23 cellular contexts compared by ENCODE assay signal in genomic region chr18:4333043-4333442, GRCh38.
"Had no signal": no experiment of that assay in that cellular context is flagged by ENCODE, and none has a peak within 500 bp of the region (broad histone marks: within the 10 kb centered on the region; RNA-seq: fewer than 3 reads in every experiment).

No MANE protein-coding gene starts in this region.

- ATAC-seq: left lobe of liver; mucosa of descending colon; natural killer cell treated with Interleukin-12 subunit alpha and Interleukin-12 subunit beta and Interleukin-15 and Interleukin-18, amount 100 ng/mL, for 72 hours; right lobe of liver; stimulated activated naive B cell treated with anti-CD40 and anti-IgM and Interleukin-4, amounts not matched to agents 10 μg/mL and 1 μg/mL and 100 μg/mL, for 72 hours had no signal

- H3K79me2 ChIP-seq: parathyroid adenoma had no signal

- DNase-seq: effector CD4-positive, alpha-beta T cell; head of caudate nucleus; hippocampal formation; kidney; mesenchymal stem cell; mucosa of descending colon; naive B cell; right lobe of liver; small intestine; stimulated activated CD4-positive, alpha-beta T cell treated with anti-CD3 and anti-CD28 coated beads, Interleukin-15, amount 100 ng/mL, for 24 hours; stimulated activated CD4-positive, alpha-beta T cell treated with anti-CD3 and anti-CD28 coated beads, Interleukin-2, amount 100 ng/mL, for 48 hours; stimulated activated naive B cell treated with anti-CD40 and anti-IgM and Interleukin-4, amounts not matched to agents 10 μg/mL and 1 μg/mL and 100 μg/mL, for 72 hours; uterus had no signal

- H3K4me1 ChIP-seq: parathyroid adenoma, right lobe of liver, tibial nerve, upper lobe of left lung, uterus had no signal

- H3K9ac ChIP-seq: parathyroid adenoma had no signal

- H3K4me3 ChIP-seq: dorsolateral prefrontal cortex, mucosa of descending colon, right lobe of liver, thoracic aorta, tibial nerve, upper lobe of left lung, uterus had no signal

- H3K27me3 ChIP-seq: dorsolateral prefrontal cortex, neutrophil, right lobe of liver, tibial nerve, upper lobe of left lung, uterus had no signal

- H3K27ac ChIP-seq: dorsolateral prefrontal cortex, neutrophil, parathyroid adenoma, right lobe of liver, thoracic aorta, tibial nerve, upper lobe of left lung, uterus had no signal

- FAIRE-seq: colon, frontal cortex, kidney, small intestine had no signal

- H3K9me3 ChIP-seq: mucosa of descending colon, neutrophil, right lobe of liver, thoracic aorta, tibial nerve, upper lobe of left lung, uterus had no signal

- H3K36me3 ChIP-seq: neutrophil, right lobe of liver, thoracic aorta, tibial nerve, upper lobe of left lung, uterus had no signal

- H2AFZ ChIP-seq: parathyroid adenoma had no signal
